15 cellular contexts compared by ENCODE assay signal in the genomic region with DNA sequence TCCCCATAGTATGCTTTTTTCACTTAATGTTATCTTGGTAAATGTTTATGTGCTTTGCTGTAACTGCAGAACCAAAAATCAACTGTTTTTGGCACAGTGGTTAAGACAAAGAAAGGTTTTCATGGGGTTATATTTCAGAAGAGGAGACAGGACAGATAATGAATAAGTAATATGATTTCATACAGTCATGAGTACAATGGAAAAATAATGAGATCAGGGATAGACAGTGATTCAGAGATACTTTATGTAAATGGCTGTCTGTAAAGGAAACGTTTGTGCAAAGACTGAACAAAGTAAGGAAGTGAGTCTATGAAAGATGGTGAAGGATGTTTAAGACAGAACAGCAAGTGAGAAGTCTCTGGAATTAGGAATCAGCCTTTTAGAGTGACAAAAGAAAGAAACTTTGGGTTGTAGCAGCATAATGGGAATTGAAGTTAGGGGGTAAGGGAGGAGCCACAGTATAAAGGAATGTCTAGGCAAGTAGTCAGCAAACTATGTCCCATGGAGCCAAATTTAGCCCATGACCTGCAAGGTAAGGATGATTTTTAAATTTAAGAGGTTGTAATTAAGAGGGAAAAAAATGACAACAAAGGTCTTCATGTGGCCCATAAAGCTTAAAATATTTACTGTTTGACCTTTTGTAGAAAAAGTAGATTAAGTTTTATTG. TPM values are rescaled to one million over a fixed set of nuclear protein-coding genes. Genes with fewer than 3 reads are reported as not detected.
DNase-seq lines count a peak whose midpoint lies in the region; ATAC-seq and TF ChIP-seq lines count a peak whose summit lies in the region.
"Had no signal": no experiment of that assay in that cellular context is flagged by ENCODE, and none has a peak within 500 bp of the region (broad histone marks: within the 10 kb centered on the region; RNA-seq: fewer than 3 reads in every experiment).

No MANE protein-coding gene starts in this region.

- H3K4me2 ChIP-seq in IMR-90 (ENCODE audit: low read depth, low read length): no peak overlapping the region
- no peak overlapping the region for H3K4me2 ChIP-seq in mesenchymal stem cell (ENCODE audit: low read length, poor library complexity, severe bottlenecking)

- no peak overlapping the region for H4K5ac ChIP-seq in IMR-90 (ENCODE audit: low read depth, low read length)

- H4K91ac ChIP-seq in IMR-90 (ENCODE audit: insufficient read depth, low read depth, low read length): no peak overlapping the region
- no peak overlapping the region for H4K91ac ChIP-seq in mesenchymal stem cell (ENCODE audit: low read length)

- peaks cover 33% of the 10 kb centered on the region for H3K36me3 ChIP-seq in CD4-positive, alpha-beta memory T cell (ENCODE audit: insufficient read depth, low read length)
- H3K36me3 ChIP-seq in IMR-90 (ENCODE audit: control insufficient read depth, insufficient read depth, low read length) (peaks cover 25% of the 10 kb centered on the region), mesenchymal stem cell (ENCODE audit: control insufficient read depth in 1 of 2, insufficient read depth in 2 of 2, low read depth in 1 of 2, low read length in 2 of 2) (peaks cover 14 to 95% of the 10 kb centered on the region in 2 experiments), esophagus muscularis mucosa (peaks cover 23 to 85% (median 56%) of the 10 kb centered on the region in 4 donors)

- no TSS peak for BruUV-seq in IMR-90 (replicated peaks; lab: Mats Ljungman, UMichigan)

- H4K8ac ChIP-seq in IMR-90 (ENCODE audit: low read depth in 2 of 2, low read length in 2 of 2) (peak overlapping the region in 1 of 2 experiments; percentile 30; a peak in 1 of 4 replicates), mesenchymal stem cell (ENCODE audit: low read length) (no peak overlapping the region)

- H3K27ac ChIP-seq in CD4-positive, alpha-beta memory T cell (ENCODE audit: low read depth, low read length): no peak overlapping the region
- H3K27ac ChIP-seq in IMR-90 (ENCODE audit: insufficient read depth, low read length) (no peak overlapping the region), mesenchymal stem cell (ENCODE audit: low read length, poor library complexity, severe bottlenecking) (no peak overlapping the region), esophagus muscularis mucosa (replicated peaks in 1 of 4) (no peak overlapping the region)
- H3K27ac ChIP-seq: esophagus squamous epithelium had no signal

- no peak overlapping the region for H3K9ac ChIP-seq in IMR-90 (ENCODE audit: low read depth, low read length)
- peak overlapping the region; percentile 10 for H3K9ac ChIP-seq in mesenchymal stem cell (ENCODE audit: low read length)

- H2BK15ac ChIP-seq in IMR-90 (ENCODE audit: low read depth, low read length) (no peak overlapping the region), mesenchymal stem cell (ENCODE audit: low read depth, poor library complexity, severe bottlenecking) (no peak overlapping the region)

- TF ChIP-seq RAD21 in IMR-90 (IDR thresholded peaks at IDR 0.05; ENCODE audit: low read length): no peak

- CTCF ChIA-PET in CD4-positive, alpha-beta memory T cell (lab: Charles Lee; ENCODE audit: partially characterized antibody): no interaction called here
- CTCF ChIA-PET in IMR-90 (lab: Yijun Ruan, JAX): no interaction called here

- peak overlapping the region in 5 of 7 donors; percentile 30 to 80 (median 78) for H3K27ac Mint-ChIP-seq in CD4-positive, alpha-beta memory T cell
- H3K27ac Mint-ChIP-seq in brain: peak overlapping the region; percentile 0 to 38 (median 14)
- H3K27ac Mint-ChIP-seq: CD4-positive, alpha-beta T cell had no signal

- H3K4me3 ChIP-seq in CD4-positive, alpha-beta memory T cell (ENCODE audit: low read length in 2 of 2): no peak overlapping the region
- H3K4me3 ChIP-seq in IMR-90 (ENCODE audit: insufficient read depth, low read depth, low read length) (no peak overlapping the region), mesenchymal stem cell (ENCODE audit: insufficient read depth in 1 of 2, low read depth in 1 of 2, low read length in 2 of 2) (no peak overlapping the region), esophagus muscularis mucosa (no peak overlapping the region)
- H3K4me3 ChIP-seq: esophagus squamous epithelium had no signal

- H3K9me3 Mint-ChIP-seq in CD4-positive, alpha-beta memory T cell: no peaks in the 10 kb centered on the region
- H3K9me3 Mint-ChIP-seq in brain: no peaks in the 10 kb centered on the region
- H3K9me3 Mint-ChIP-seq: CD4-positive, alpha-beta T cell had no signal

- in situ Hi-C loops in IMR-90 (cut with MboI; ENCODE audit: low sequenced_read_pairs): no loop called here

- H3K14ac ChIP-seq in IMR-90 (replicated peaks; ENCODE audit: low read depth, low read length) (no peak overlapping the region), mesenchymal stem cell (ENCODE audit: low read length in 2 of 2) (no peak overlapping the region)

- H2BK120ac ChIP-seq in IMR-90 (ENCODE audit: low read depth, low read length): no peak overlapping the region
- H2BK120ac ChIP-seq in mesenchymal stem cell (ENCODE audit: low read depth, low read length): no peak overlapping the region

- no peak for TF ChIP-seq POLR2A in IMR-90 (IDR thresholded peaks at IDR 0.05; ENCODE audit: low read depth, low read length)
- TF ChIP-seq POLR2A in esophagus muscularis mucosa (IDR thresholded peaks at IDR 0.05; ENCODE audit: low read depth): no peak

- intact Hi-C loops in CD4-positive, alpha-beta memory T cell (cut with micrococcal nuclease): no loop called here
- intact Hi-C loops in IMR-90 (cut with micrococcal nuclease): no loop called here
- intact Hi-C loops in esophagus muscularis mucosa (cut with DNase I): no loop called here

- H3K56ac ChIP-seq in IMR-90 (ENCODE audit: extremely low read depth, insufficient read depth, low read length): no peak overlapping the region

- no peaks in the 10 kb centered on the region for H3K9me3 ChIP-seq in CD4-positive, alpha-beta memory T cell (ENCODE audit: control insufficient read depth in 1 of 2, low read length in 2 of 2)
- H3K9me3 ChIP-seq in IMR-90 (ENCODE audit: control insufficient read depth, insufficient read depth, low read length): no peaks in the 10 kb centered on the region
- H3K9me3 ChIP-seq in mesenchymal stem cell (ENCODE audit: control insufficient read depth, low read length): no peaks in the 10 kb centered on the region
- no peaks in the 10 kb centered on the region for H3K9me3 ChIP-seq in esophagus muscularis mucosa
- H3K9me3 ChIP-seq: esophagus squamous epithelium had no signal

- 13% methylated on average over 1 of the region's 1 CpG; no CpG with 5 or more reads in 1 of the 2 experiments for WGBS in IMR-90 (ENCODE audit: extremely low coverage in 2 of 2, insufficient read length in 1 of 2), 2 experiments
- WGBS in mesenchymal stem cell: 70% methylated on average over 1 of the region's 1 CpG
- 13% methylated on average over 1 of the region's 1 CpG for WGBS in esophagus muscularis mucosa

- dilution Hi-C loops in IMR-90 (cut with HindIII; ENCODE audit: low sequenced_read_pairs, unreplicated experiment): no loop called here

- no peak overlapping the region for H2AK9ac ChIP-seq in IMR-90 (replicated peaks; ENCODE audit: low read depth, low read length, poor library complexity)

- H2AK5ac ChIP-seq in IMR-90 (ENCODE audit: low read depth, low read length): no peak overlapping the region
- no peak overlapping the region for H2AK5ac ChIP-seq in mesenchymal stem cell (ENCODE audit: low read length, severe bottlenecking)

- H3K4me1 ChIP-seq in CD4-positive, alpha-beta memory T cell (ENCODE audit: insufficient read depth, low read length): no peaks in the 10 kb centered on the region
- H3K4me1 ChIP-seq in IMR-90 (ENCODE audit: control insufficient read depth, insufficient read depth, low read length) (no peaks in the 10 kb centered on the region), mesenchymal stem cell (ENCODE audit: control insufficient read depth, insufficient read depth, low read depth, low read length) (no peaks in the 10 kb centered on the region), esophagus muscularis mucosa (peaks cover 7 to 13% (median 10%) of the 10 kb centered on the region in 4 donors)
- H3K4me1 ChIP-seq: esophagus squamous epithelium had no signal

- no peak for DNase-seq in CD4-positive, alpha-beta memory T cell
- peak; percentile 51 for DNase-seq in IMR-90
- no peak for DNase-seq in mesenchymal stem cell
- DNase-seq in SKM-1 treated with dmso at 0.1 percent for 144 hours (lab: John Stamatoyannopoulos, UW; ENCODE audit: unreplicated experiment): no peak
- DNase-seq in stimulated activated CD4-positive, alpha-beta T cell treated with anti-CD3 and anti-CD28 coated beads, Interleukin-1b, Interleukin-23, amount 100 ng/mL, for 48 hours: no peak
- DNase-seq in esophagus muscularis mucosa (ENCODE audit: extremely low spot score): no peak
- DNase-seq in medulla oblongata (ENCODE audit: extremely low spot score): no peak
- DNase-seq: activated CD4-positive, alpha-beta T cell treated with anti-CD3 and anti-CD28 coated beads, Interleukin-2, amount 50 U/mL, for 4 hours; CD4-positive, alpha-beta T cell; esophagus squamous epithelium; NCI-H1105; NCI-H82; stimulated activated CD8-positive, alpha-beta memory T cell treated with anti-CD3 and anti-CD28 coated beads, Interleukin-4, amount 100 ng/mL, for 48 hours; SW 1271 had no signal

- H2BK20ac ChIP-seq in IMR-90 (ENCODE audit: low read depth, low read length): no peak overlapping the region

- H3K27me3 Mint-ChIP-seq in CD4-positive, alpha-beta memory T cell: no peaks in the 10 kb centered on the region
- no peaks in the 10 kb centered on the region for H3K27me3 Mint-ChIP-seq in brain
- H3K27me3 Mint-ChIP-seq: CD4-positive, alpha-beta T cell had no signal

- TF ChIP-seq EP300 in esophagus muscularis mucosa (IDR thresholded peaks at IDR 0.05): no peak

- H2AFZ ChIP-seq in IMR-90 (replicated peaks; ENCODE audit: low read length, poor library complexity) (no peak overlapping the region), mesenchymal stem cell (ENCODE audit: low read depth, low read length) (no peak overlapping the region)

- ATAC-seq in IMR-90 (ENCODE audit: low read depth): peak; percentile 37

- no peak overlapping the region for H3K23ac ChIP-seq in IMR-90 (ENCODE audit: low read depth, low read length)
- H3K23ac ChIP-seq in mesenchymal stem cell (ENCODE audit: low read length in 2 of 2): no peak overlapping the region

- H3K4me1 Mint-ChIP-seq in CD4-positive, alpha-beta memory T cell: peaks cover 7 to 18% (median 12%) of the 10 kb centered on the region in 4 donors
- peaks cover 21% of the 10 kb centered on the region for H3K4me1 Mint-ChIP-seq in brain

- POLR2A ChIA-PET in CD4-positive, alpha-beta memory T cell (lab: Charles Lee; ENCODE audit: partially characterized antibody): no interaction called here
- POLR2A ChIA-PET in IMR-90 (lab: Charles Lee; ENCODE audit: unreplicated experiment): no interaction called here

- H3K4me3 Mint-ChIP-seq in CD4-positive, alpha-beta memory T cell: peak overlapping the region in 2 of 8 donors; percentile 0 to 32
- no peak overlapping the region for H3K4me3 Mint-ChIP-seq in brain
- H3K4me3 Mint-ChIP-seq: CD4-positive, alpha-beta T cell had no signal

- H3K18ac ChIP-seq in IMR-90 (ENCODE audit: low read depth, low read length) (no peak overlapping the region), mesenchymal stem cell (ENCODE audit: low read depth in 1 of 2, low read length in 2 of 2) (no peak overlapping the region)

- no peak overlapping the region for H2BK12ac ChIP-seq in mesenchymal stem cell (ENCODE audit: low read length in 2 of 2)

- H3K9me1 ChIP-seq in IMR-90 (ENCODE audit: insufficient read depth, low read length): peaks cover 7% of the 10 kb centered on the region; the same call in 1 of the 2 replicates

- TF ChIP-seq CTCF in IMR-90 (conservative IDR thresholded peaks at IDR 0.05; ENCODE audit: low read depth, low read length) (no peak), brain (conservative IDR thresholded peaks at IDR 0.05) (no peak), esophagus muscularis mucosa (IDR thresholded peaks at IDR 0.05) (no peak)

- H3K36me3 Mint-ChIP-seq in CD4-positive, alpha-beta memory T cell: peaks cover 46 to 68% of the 10 kb centered on the region in 2 donors
- H3K36me3 Mint-ChIP-seq in brain: peaks cover 89% of the 10 kb centered on the region

- H3K79me1 ChIP-seq in IMR-90 (ENCODE audit: low read depth in 1 of 2, low read length in 2 of 2) (peaks cover 21 to 37% of the 10 kb centered on the region in 2 experiments; a peak in 3 of 4 replicates), mesenchymal stem cell (replicated peaks; ENCODE audit: low read length, poor library complexity, severe bottlenecking) (peaks cover 8% of the 10 kb centered on the region)

- peak overlapping the region; percentile 31 for H2BK5ac ChIP-seq in IMR-90 (ENCODE audit: low read depth, low read length, poor library complexity, severe bottlenecking)
- H2BK5ac ChIP-seq in mesenchymal stem cell (ENCODE audit: low read depth, low read length, poor library complexity, severe bottlenecking): no peak overlapping the region

- H4K20me1 ChIP-seq in IMR-90 (ENCODE audit: insufficient read depth, low read length): peaks cover 10% of the 10 kb centered on the region; the same call in 1 of the 2 replicates

- no peak overlapping the region for H3K4ac ChIP-seq in IMR-90 (ENCODE audit: low read depth, low read length)
- no peak overlapping the region for H3K4ac ChIP-seq in mesenchymal stem cell (ENCODE audit: low read depth in 1 of 2, low read length in 2 of 2)

- H3K27me3 ChIP-seq in CD4-positive, alpha-beta memory T cell (ENCODE audit: insufficient read depth, low read length): no peaks in the 10 kb centered on the region
- H3K27me3 ChIP-seq in IMR-90 (ENCODE audit: control insufficient read depth, insufficient read depth, low read length): no peaks in the 10 kb centered on the region
- H3K27me3 ChIP-seq in mesenchymal stem cell (ENCODE audit: control insufficient read depth in 1 of 2, insufficient read depth in 1 of 2, low read length in 2 of 2): no peaks in the 10 kb centered on the region
- no peaks in the 10 kb centered on the region for H3K27me3 ChIP-seq in esophagus muscularis mucosa
- H3K27me3 ChIP-seq: esophagus squamous epithelium had no signal

RNA-seq across cellular contexts. Expression of a gene that starts 55.0 kb away (rescaled TPM):
- total RNA-seq in CD4-positive, alpha-beta memory T cell: 10 to 100 TPM; 86.2 to 86.4 TPM
- 10 to 100 TPM; 46.6 to 47.5 TPM for polyA plus RNA-seq in CD4-positive, alpha-beta memory T cell
- 400 and 527 TPM in 2 replicates for total RNA-seq in IMR-90 (2012; rRNA removed)
- 42.5 and 45.5 TPM in 2 replicates for polyA plus RNA-seq in IMR-90 (2012; rRNA removed)
- 9.4 and 12.8 TPM in 2 replicates for polyA plus RNA-seq in IMR-90 (2012; cell fraction: cytosol; rRNA removed)
- 4.1 and 28.1 TPM in 2 replicates for polyA plus RNA-seq in IMR-90 (2012; cell fraction: nucleus; rRNA removed; ENCODE audit: low replicate concordance)
- 29.6 TPM for polyA plus RNA-seq in brain (ENCODE audit: insufficient read depth, low read depth, low replicate concordance)
- polyA plus RNA-seq in mesenchymal stem cell (2013, experiment 1 of 2): 88.3 TPM
- polyA plus RNA-seq in mesenchymal stem cell (2013, experiment 2 of 2): 88.8 TPM
- 10 to 100 TPM; 67.8 to 81.8 (median 71.3) TPM for total RNA-seq in esophagus muscularis mucosa
